9 cellular contexts compared by ENCODE assay signal in genomic region chr10:22252286-22252800, GRCh38. TPM values are rescaled to one million over a fixed set of nuclear protein-coding genes. Genes with fewer than 3 reads are reported as not detected.
A peak's percentile ranks its signal among the peaks of the same experiment; 100 is the strongest.
DNase-seq lines count a peak whose midpoint lies in the region; ATAC-seq, FAIRE-seq and TF ChIP-seq lines count a peak whose summit lies in the region.
"Had no signal": no experiment of that assay in that cellular context is flagged by ENCODE, and none has a peak within 500 bp of the region (broad histone marks: within the 10 kb centered on the region; RNA-seq: fewer than 3 reads in every experiment).

No MANE protein-coding gene starts in this region.

- peak overlapping the region; percentile 94 for H3K4me3 Mint-ChIP-seq in activated naive CD8-positive, alpha-beta T cell treated with anti-CD3 and anti-CD28 coated beads, Interleukin-2, amount 10 ng/mL, durations not matched to agents 7 days and 5 days
- peak overlapping the region; percentile 96 for H3K4me3 Mint-ChIP-seq in progenitor cell of endocrine pancreas (ENCODE audit: low read depth)

- CTCF ChIA-PET in OCI-LY7 (lab: Charles Lee; ENCODE audit: unreplicated experiment), result no interaction called here

- peak; percentile 79 for TF ChIP-seq POLR2A in GM12891 (IDR thresholded peaks at IDR 0.05; ENCODE audit: low read depth, low read length)

- no peaks in the 10 kb centered on the region for H3K9me2 ChIP-seq in OCI-LY7 (ENCODE audit: insufficient read depth, low read length)

- peaks cover 21% of the 10 kb centered on the region for H3K4me1 Mint-ChIP-seq in activated naive CD8-positive, alpha-beta T cell treated with anti-CD3 and anti-CD28 coated beads, Interleukin-2, amount 10 ng/mL, durations not matched to agents 7 days and 5 days
- H3K4me1 Mint-ChIP-seq in progenitor cell of endocrine pancreas (ENCODE audit: low read depth), result peaks cover 8% of the 10 kb centered on the region

- in situ Hi-C loops in HAP-1 (cut with MboI; ENCODE audit: low sequenced_read_pairs), result no loop called here

- H3K9me3 ChIP-seq in HAP-1 (no peaks in the 10 kb centered on the region), OCI-LY7 (ENCODE audit: low read length) (no peaks in the 10 kb centered on the region)

- H3K9me3 Mint-ChIP-seq in activated naive CD8-positive, alpha-beta T cell treated with anti-CD3 and anti-CD28 coated beads, Interleukin-2, amount 10 ng/mL, durations not matched to agents 7 days and 5 days, result no peaks in the 10 kb centered on the region
- H3K9me3 Mint-ChIP-seq in progenitor cell of endocrine pancreas (ENCODE audit: low read depth), result no peaks in the 10 kb centered on the region

- no peaks in the 10 kb centered on the region for H3K79me2 ChIP-seq in OCI-LY7 (ENCODE audit: insufficient read depth, low read depth, low read length)

- intact Hi-C loops in OCI-LY7 (cut with micrococcal nuclease; ENCODE audit: unreplicated experiment), result no loop called here
- intact Hi-C loops in left cardiac atrium (cut with DNase I), result loop anchor here (5.0 to 10.0 kb wide), 3 partner anchors 62 to 182 kb away; partner anchors contain the start of gene COMMD3 (in 2 of the 2)

- no peaks in the 10 kb centered on the region for H4K20me1 ChIP-seq in OCI-LY7 (ENCODE audit: insufficient read depth, low read length)

- H3K4me3 ChIP-seq in HAP-1 (peak overlapping the region; percentile 27), OCI-LY7 (ENCODE audit: low read depth, low read length, poor library complexity, severe bottlenecking) (peak overlapping the region; percentile 52)

- POLR2A ChIA-PET in OCI-LY7 (lab: Charles Lee), result no interaction called here
- POLR2A ChIA-PET in activated naive CD8-positive, alpha-beta T cell treated with anti-CD3 and anti-CD28 coated beads, Interleukin-2, amount 10 ng/mL, durations not matched to agents 7 days and 5 days (lab: Charles Lee), result interaction anchor here (1.0 to 2.2 kb wide), 3 partner anchors 64 to 248 kb away, joined by 3 to 7 read pairs (median 4); partner anchors contain the start of genes COMMD3 and DNAJC1

- peak overlapping the region; percentile 97 for H3K27ac Mint-ChIP-seq in activated naive CD8-positive, alpha-beta T cell treated with anti-CD3 and anti-CD28 coated beads, Interleukin-2, amount 10 ng/mL, durations not matched to agents 7 days and 5 days
- H3K27ac Mint-ChIP-seq in progenitor cell of endocrine pancreas, result peak overlapping the region; percentile 96

- FAIRE-seq in GM12891 (lab: Jason Lieb, UNC), result peak; percentile 87
- FAIRE-seq: islet of Langerhans had no signal

- peaks cover 13% of the 10 kb centered on the region; the same call in 1 of the 2 replicates for H3K4me1 ChIP-seq in HAP-1
- H3K4me1 ChIP-seq in OCI-LY7 (ENCODE audit: insufficient read depth, low read length, poor library complexity, severe bottlenecking), result peaks cover 5% of the 10 kb centered on the region

- no TSS peak for BruUV-seq in OCI-LY7 (replicated peaks; lab: Mats Ljungman, UMichigan)

- peak overlapping the region; percentile 39; the same call in 1 of the 2 replicates for H2AFZ ChIP-seq in OCI-LY7 (ENCODE audit: low read length)

- H3K27me3 ChIP-seq in HAP-1 (ENCODE audit: low read depth), result peaks cover 3% of the 10 kb centered on the region; the same call in 1 of the 2 replicates

- H3K4me2 ChIP-seq in OCI-LY7 (ENCODE audit: low read length), result peak overlapping the region; percentile 53

- H3K36me3 Mint-ChIP-seq in activated naive CD8-positive, alpha-beta T cell treated with anti-CD3 and anti-CD28 coated beads, Interleukin-2, amount 10 ng/mL, durations not matched to agents 7 days and 5 days, result peaks cover 2% of the 10 kb centered on the region
- no peaks in the 10 kb centered on the region for H3K36me3 Mint-ChIP-seq in progenitor cell of endocrine pancreas (ENCODE audit: insufficient read depth)

- ATAC-seq in activated naive CD8-positive, alpha-beta T cell treated with anti-CD3 and anti-CD28 coated beads, Interleukin-2, amount 10 ng/mL, durations not matched to agents 7 days and 5 days (ENCODE audit: low read depth), result peak; percentile 54
- peak; percentile 90 to 92 for ATAC-seq in left cardiac atrium

- no peak for TF ChIP-seq CTCF in OCI-LY7 (conservative IDR thresholded peaks at IDR 0.05; ENCODE audit: low read length)
- no peak for TF ChIP-seq CTCF in progenitor cell of endocrine pancreas (IDR thresholded peaks at IDR 0.05; ENCODE audit: unreplicated experiment)

- peak; percentile 34 for DNase-seq in GM12891 (ENCODE audit: insufficient read length, low spot score)
- peak; percentile 14 to 24 for DNase-seq in HAP-1 (ENCODE audit: low spot score in 2 of 2)
- DNase-seq in OCI-LY7 (ENCODE audit: low spot score), result no peak
- DNase-seq in activated naive CD8-positive, alpha-beta T cell treated with anti-CD3 and anti-CD28 coated beads, Interleukin-2, amount 10 ng/mL, durations not matched to agents 7 days and 5 days, result peak; percentile 75
- DNase-seq in left cardiac atrium, result peak; percentile 71
- DNase-seq in progenitor cell of endocrine pancreas (ENCODE audit: low spot score, unreplicated experiment), result peak; percentile 33
- DNase-seq in DMS114 treated with DMSO at 0.1 percent for 48 hours (lab: John Stamatoyannopoulos, UW; ENCODE audit: unreplicated experiment), result no peak
- DNase-seq in SIG-M5 (lab: John Stamatoyannopoulos, UW), result no peak

- H3K27me3 Mint-ChIP-seq in activated naive CD8-positive, alpha-beta T cell treated with anti-CD3 and anti-CD28 coated beads, Interleukin-2, amount 10 ng/mL, durations not matched to agents 7 days and 5 days, result peaks cover 28% of the 10 kb centered on the region
- H3K27me3 Mint-ChIP-seq in progenitor cell of endocrine pancreas, result peaks cover 77% of the 10 kb centered on the region

- no peak overlapping the region for H3K27ac ChIP-seq in OCI-LY7 (ENCODE audit: low read depth, low read length, poor library complexity, severe bottlenecking)

- H3K36me3 ChIP-seq in HAP-1 (replicated peaks), result no peaks in the 10 kb centered on the region
- no peaks in the 10 kb centered on the region for H3K36me3 ChIP-seq in OCI-LY7 (ENCODE audit: insufficient read depth, low read length)

TF ChIP-seq in GM12891, 5 proteins besides CTCF, POLR2A, EP300 and RAD21:
- TF ChIP-seq POLR2AphosphoS5 (IDR thresholded peaks at IDR 0.05; ENCODE audit: low read depth, low read length) (no peak), PAX5 (IDR thresholded peaks at IDR 0.05; ENCODE audit: insufficient read depth, low read length, severe bottlenecking) (no peak), SPI1 (IDR thresholded peaks at IDR 0.05; ENCODE audit: low read depth, low read length) (no peak), POU2F2 (IDR thresholded peaks at IDR 0.05; ENCODE audit: low read depth, low read length) (no peak; the same call in 1 of the 2 replicates), TAF1 (IDR thresholded peaks at IDR 0.05; ENCODE audit: low read depth, low read length) (no peak)

RNA-seq across cellular contexts. Expression of gene EBLN1, which starts 34.5 kb away (rescaled TPM):
- not detected for polyA plus RNA-seq in GM12891 (2012; ENCODE audit: low read depth, missing spikeins)
- total RNA-seq in OCI-LY7 (2014; rRNA removed; shearing (Covaris generic)), result not detected in 2 replicates
- not detected in 2 replicates for total RNA-seq in OCI-LY7 (2022)
- total RNA-seq in activated naive CD8-positive, alpha-beta T cell treated with anti-CD3 and anti-CD28 coated beads, Interleukin-2, amount 10 ng/mL, durations not matched to agents 7 days and 5 days, result not detected
- total RNA-seq in left cardiac atrium, result not detected
- not detected in 2 replicates for total RNA-seq in progenitor cell of endocrine pancreas

Comparison
In these comparisons a context has a peak if more than half of its experiments do, and no peak if none do; other contexts are left out.
1. DNase-seq: peak in GM12891 (single experiment), HAP-1 (2 of 2), activated naive CD8-positive, alpha-beta T cell treated with anti-CD3 and anti-CD28 coated beads, Interleukin-2, amount 10 ng/mL, durations not matched to agents 7 days and 5 days (single experiment), left cardiac atrium (single experiment) and progenitor cell of endocrine pancreas (single experiment); none in OCI-LY7 (single experiment), DMS114 treated with DMSO at 0.1 percent for 48 hours (single experiment) and SIG-M5 (single experiment).